Comparison of ENCODE assay signal across 15 cellular contexts in genomic region chr14:68271996-68272395, GRCh38.
DNase-seq lines count a peak whose midpoint lies in the region; ATAC-seq and TF ChIP-seq lines count a peak whose summit lies in the region.
"Had no signal": no experiment of that assay in that cellular context is flagged by ENCODE, and none has a peak within 500 bp of the region (broad histone marks: within the 10 kb centered on the region; RNA-seq: fewer than 3 reads in every experiment).

No MANE protein-coding gene starts in this region.

- no peaks in the 10 kb centered on the region for H4K20me1 ChIP-seq in PC-3 (ENCODE audit: low read length)

- no peak for ATAC-seq in CD4-positive, alpha-beta T cell (ENCODE audit: poor library complexity)
- peak; percentile 24 for ATAC-seq in effector memory CD8-positive, alpha-beta T cell (replicated peaks)
- peak; percentile 47 to 69 for ATAC-seq in natural killer cell treated with Interleukin-12 subunit alpha and Interleukin-12 subunit beta and Interleukin-15 and Interleukin-18, amount 100 ng/mL, for 72 hours
- ATAC-seq in HG02763 (IDR thresholded peaks at IDR 0.05; ENCODE audit: unreplicated experiment) = no peak
- no peak for ATAC-seq in PC-3
- ATAC-seq: WTC11 had no signal

- no peaks in the 10 kb centered on the region for H3K9me3 ChIP-seq in CD4-positive, alpha-beta T cell (ENCODE audit: control insufficient read depth, low read length)
- no peaks in the 10 kb centered on the region for H3K9me3 ChIP-seq in PC-3 (ENCODE audit: low read length)
- H3K9me3 ChIP-seq: esophagus squamous epithelium had no signal

- peaks cover 70% of the 10 kb centered on the region for H3K4me1 Mint-ChIP-seq in CD4-positive, alpha-beta T cell (ENCODE audit: low read depth)
- H3K4me1 Mint-ChIP-seq in effector memory CD8-positive, alpha-beta T cell (ENCODE audit: low read depth in 2 of 2) = peaks cover 30 to 36% of the 10 kb centered on the region in 2 donors
- H3K4me1 Mint-ChIP-seq in natural killer cell treated with Interleukin-12 subunit alpha and Interleukin-12 subunit beta and Interleukin-15 and Interleukin-18, amount 100 ng/mL, for 72 hours (ENCODE audit: low read depth in 2 of 2) = peaks cover 57 to 66% of the 10 kb centered on the region in 2 donors

- no TSS peak for BruUV-seq in PC-3 (replicated peaks; lab: Mats Ljungman, UMichigan)

- no peak overlapping the region for H2AFZ ChIP-seq in PC-3 (ENCODE audit: low read length)

- H3K9me3 Mint-ChIP-seq in CD4-positive, alpha-beta T cell = no peaks in the 10 kb centered on the region
- H3K9me3 Mint-ChIP-seq in effector memory CD8-positive, alpha-beta T cell = no peaks in the 10 kb centered on the region
- H3K9me3 Mint-ChIP-seq in natural killer cell treated with Interleukin-12 subunit alpha and Interleukin-12 subunit beta and Interleukin-15 and Interleukin-18, amount 100 ng/mL, for 72 hours = peaks cover 3% of the 10 kb centered on the region
- H3K9me3 Mint-ChIP-seq: WTC11 had no signal

- no peak overlapping the region for H3K4me3 Mint-ChIP-seq in CD4-positive, alpha-beta T cell
- H3K4me3 Mint-ChIP-seq in effector memory CD8-positive, alpha-beta T cell = no peak overlapping the region
- peak overlapping the region; percentile 57 for H3K4me3 Mint-ChIP-seq in natural killer cell treated with Interleukin-12 subunit alpha and Interleukin-12 subunit beta and Interleukin-15 and Interleukin-18, amount 100 ng/mL, for 72 hours
- H3K4me3 Mint-ChIP-seq: WTC11 had no signal

- no peak for TF ChIP-seq CTCF in CD4-positive, alpha-beta T cell (IDR thresholded peaks at IDR 0.05)
- TF ChIP-seq CTCF in PC-3 (conservative IDR thresholded peaks at IDR 0.05; ENCODE audit: low read depth, low read length) = no peak

- H3K36me3 ChIP-seq in PC-3 (ENCODE audit: low read depth, low read length) = no peaks in the 10 kb centered on the region
- H3K36me3 ChIP-seq: esophagus squamous epithelium had no signal

- H3F3A ChIP-seq in PC-3 (ENCODE audit: low read length, unreplicated experiment) = no peaks in the 10 kb centered on the region

- peak overlapping the region; percentile 18 for H3K27ac Mint-ChIP-seq in CD4-positive, alpha-beta T cell
- H3K27ac Mint-ChIP-seq in effector memory CD8-positive, alpha-beta T cell = no peak overlapping the region
- peak overlapping the region; percentile 38 to 88 for H3K27ac Mint-ChIP-seq in natural killer cell treated with Interleukin-12 subunit alpha and Interleukin-12 subunit beta and Interleukin-15 and Interleukin-18, amount 100 ng/mL, for 72 hours
- H3K27ac Mint-ChIP-seq: WTC11 had no signal

- H3K79me2 ChIP-seq in PC-3 (ENCODE audit: low read length) = no peaks in the 10 kb centered on the region

- H3K9me2 ChIP-seq in PC-3 (replicated peaks; ENCODE audit: low read length) = no peaks in the 10 kb centered on the region

- CTCF ChIA-PET in CD4-positive, alpha-beta T cell (lab: Charles Lee) = no interaction called here
- CTCF ChIA-PET in PC-3 (lab: Charles Lee) = no interaction called here

- DNase-seq in CD4-positive, alpha-beta T cell = no peak
- peak; percentile 77 for DNase-seq in MV-4-11 (lab: John Stamatoyannopoulos, UW)
- DNase-seq in effector memory CD8-positive, alpha-beta T cell = no peak
- DNase-seq in natural killer cell treated with Interleukin-12 subunit alpha and Interleukin-12 subunit beta and Interleukin-15 and Interleukin-18, amount 100 ng/mL, for 72 hours (ENCODE audit: low spot score) = no peak
- DNase-seq in kidney glomerular epithelial cell (lab: John Stamatoyannopoulos, UW) = no peak
- no peak for DNase-seq in PC-3
- DNase-seq in LoVo (ENCODE audit: low spot score) = no peak
- DNase-seq: activated T-cell treated with anti-CD3 and anti-CD28 coated beads for 4 hours, cortex of kidney, esophagus squamous epithelium, mesenchymal stem cell, NCI-H146, posterior cingulate gyrus had no signal

- no peaks in the 10 kb centered on the region for H3K36me3 Mint-ChIP-seq in CD4-positive, alpha-beta T cell (ENCODE audit: low read depth)
- H3K36me3 Mint-ChIP-seq in effector memory CD8-positive, alpha-beta T cell (ENCODE audit: insufficient read depth) = no peaks in the 10 kb centered on the region
- no peaks in the 10 kb centered on the region for H3K36me3 Mint-ChIP-seq in natural killer cell treated with Interleukin-12 subunit alpha and Interleukin-12 subunit beta and Interleukin-15 and Interleukin-18, amount 100 ng/mL, for 72 hours
- H3K36me3 Mint-ChIP-seq: WTC11 had no signal

- H3K9ac ChIP-seq in PC-3 (ENCODE audit: low read length) = no peak overlapping the region

- no peak overlapping the region for H3K4me2 ChIP-seq in PC-3 (ENCODE audit: low read length)

- H3K27ac ChIP-seq in CD4-positive, alpha-beta T cell (ENCODE audit: low read depth, low read length) = no peak overlapping the region
- H3K27ac ChIP-seq in PC-3 (ENCODE audit: low read length) = no peak overlapping the region

- H3K4me3 ChIP-seq in PC-3 (ENCODE audit: low read length) = no peak overlapping the region

- intact Hi-C loops in CD4-positive, alpha-beta T cell (cut with DNase I, micrococcal nuclease) = no loop called here
- intact Hi-C loops in PC-3 (cut with micrococcal nuclease) = no loop called here

- no peaks in the 10 kb centered on the region for H3K27me3 ChIP-seq in CD4-positive, alpha-beta T cell (ENCODE audit: control insufficient read depth, insufficient read depth, low read length)
- H3K27me3 ChIP-seq in PC-3 (ENCODE audit: low read length) = no peaks in the 10 kb centered on the region
- H3K27me3 ChIP-seq: esophagus squamous epithelium had no signal

- POLR2A ChIA-PET in CD4-positive, alpha-beta T cell (lab: Charles Lee) = interaction anchor here (1.3 to 2.1 kb wide), 3 partner anchors 13 to 519 kb away, joined by 3 to 6 read pairs (median 3); no protein-coding TSS in a partner anchor
- POLR2A ChIA-PET in PC-3 (lab: Charles Lee; ENCODE audit: unreplicated experiment) = no interaction called here

- H3K27me3 Mint-ChIP-seq in CD4-positive, alpha-beta T cell = no peaks in the 10 kb centered on the region
- H3K27me3 Mint-ChIP-seq in effector memory CD8-positive, alpha-beta T cell = no peaks in the 10 kb centered on the region
- H3K27me3 Mint-ChIP-seq in natural killer cell treated with Interleukin-12 subunit alpha and Interleukin-12 subunit beta and Interleukin-15 and Interleukin-18, amount 100 ng/mL, for 72 hours = no peaks in the 10 kb centered on the region

- peaks cover 8% of the 10 kb centered on the region for H3K4me1 ChIP-seq in PC-3 (ENCODE audit: insufficient read depth, low read length)

Comparison
In these comparisons a context has a peak if more than half of its experiments do, and no peak if none do; other contexts are left out.
1. ATAC-seq: peak in effector memory CD8-positive, alpha-beta T cell (single experiment) and natural killer cell treated with Interleukin-12 subunit alpha and Interleukin-12 subunit beta and Interleukin-15 and Interleukin-18, amount 100 ng/mL, for 72 hours (2 of 2); none in CD4-positive, alpha-beta T cell (single experiment), HG02763 (single experiment) and PC-3 (single experiment).
2. H3K27ac Mint-ChIP-seq: peak in CD4-positive, alpha-beta T cell (single experiment) and natural killer cell treated with Interleukin-12 subunit alpha and Interleukin-12 subunit beta and Interleukin-15 and Interleukin-18, amount 100 ng/mL, for 72 hours (2 of 2); none in effector memory CD8-positive, alpha-beta T cell (0 of 2).